Comparison of ENCODE assay signal across 8 cellular contexts in genomic region chr5:138331449-138332368, GRCh38. TPM values are rescaled to one million over a fixed set of nuclear protein-coding genes. Genes with fewer than 3 reads are reported as not detected.
DNase-seq lines count a peak whose midpoint lies in the region; ATAC-seq and TF ChIP-seq lines count a peak whose summit lies in the region.

Gene CDC25C (minus strand): TSS chr5:138331804. CDS start chr5:138331180, 624 bp downstream.

- TF ChIP-seq CTCF in GM06990 (IDR thresholded peaks at IDR 0.05; ENCODE audit: insufficient read depth, low read length, poor library complexity, severe bottlenecking) (no peak), NB4 (IDR thresholded peaks at IDR 0.05; ENCODE audit: low read depth, low read length) (no peak)

- DNase-seq in GM06990 (ENCODE audit: extremely low read depth, insufficient read length) (peak; percentile 97), NB4 (ENCODE audit: low read depth) (peak; percentile 99), SK-N-DZ (ENCODE audit: low spot score) (peak; percentile 99), germinal center (ENCODE audit: low spot score) (peak; percentile 98), non-pigmented ciliary epithelial cell (ENCODE audit: low read depth) (peak; percentile 98), superior temporal gyrus (ENCODE audit: extremely low spot score) (peak; percentile 98)
- DNase-seq in activated naive CD4-positive, alpha-beta T cell treated with anti-CD3 and anti-CD28 coated beads, Interleukin-2, amount 10 ng/mL, durations not matched to agents 7 days and 5 days, result peak; percentile 99

- H3K4me1 Mint-ChIP-seq in activated naive CD4-positive, alpha-beta T cell treated with anti-CD3 and anti-CD28 coated beads, Interleukin-2, amount 10 ng/mL, durations not matched to agents 7 days and 5 days, result peaks cover 30% of the 10 kb centered on the region

- H3K9me3 Mint-ChIP-seq in activated naive CD4-positive, alpha-beta T cell treated with anti-CD3 and anti-CD28 coated beads, Interleukin-2, amount 10 ng/mL, durations not matched to agents 7 days and 5 days, result no peaks in the 10 kb centered on the region

- peak within 1 kb of the TSS; percentile 88 for H3K4me3 ChIP-seq in GM06990 (replicated peaks; ENCODE audit: low read depth, low read length)
- peak within 1 kb of the TSS; percentile 91 for H3K4me3 ChIP-seq in NB4 (ENCODE audit: low read depth, low read length)

- no peaks in the 10 kb centered on the region for H3K27me3 ChIP-seq in GM06990 (replicated peaks; ENCODE audit: control insufficient read depth, insufficient read depth, low read length)

- peak within 1 kb of the TSS; percentile 75 for H3K27ac Mint-ChIP-seq in activated naive CD4-positive, alpha-beta T cell treated with anti-CD3 and anti-CD28 coated beads, Interleukin-2, amount 10 ng/mL, durations not matched to agents 7 days and 5 days

- peaks cover 3% of the 10 kb centered on the region for H3K27me3 Mint-ChIP-seq in activated naive CD4-positive, alpha-beta T cell treated with anti-CD3 and anti-CD28 coated beads, Interleukin-2, amount 10 ng/mL, durations not matched to agents 7 days and 5 days

- no peaks in the 10 kb centered on the region for H3K36me3 Mint-ChIP-seq in activated naive CD4-positive, alpha-beta T cell treated with anti-CD3 and anti-CD28 coated beads, Interleukin-2, amount 10 ng/mL, durations not matched to agents 7 days and 5 days

- peak; percentile 99 for ATAC-seq in HG02571 (IDR thresholded peaks at IDR 0.05; ENCODE audit: unreplicated experiment)

- H3K36me3 ChIP-seq in GM06990 (ENCODE audit: control insufficient read depth, insufficient read depth, low read length), result no peaks in the 10 kb centered on the region; the same call in 1 of the 2 replicates

- peak; percentile 59 for TF ChIP-seq POLR2A in NB4 (IDR thresholded peaks at IDR 0.05; ENCODE audit: extremely low read depth, insufficient read length)

- peak within 1 kb of the TSS; percentile 78 for H3K4me3 Mint-ChIP-seq in activated naive CD4-positive, alpha-beta T cell treated with anti-CD3 and anti-CD28 coated beads, Interleukin-2, amount 10 ng/mL, durations not matched to agents 7 days and 5 days

- CTCF ChIA-PET in activated naive CD4-positive, alpha-beta T cell treated with anti-CD3 and anti-CD28 coated beads, Interleukin-2, amount 10 ng/mL, durations not matched to agents 7 days and 5 days (lab: Charles Lee), result interaction anchor here (0.6 to 13.2 kb wide), 3 partner anchors 21 to 132 kb away, joined by 3 to 209 read pairs (median 4); partner anchors contain the start of gene KDM3B

RNA-seq across cellular contexts. Expression of gene CDC25C, which starts in this region (rescaled TPM):
- 48.9 and 51.5 TPM in 2 replicates for polyA plus RNA-seq in SK-N-DZ (2014; cell fraction: cytosol; rRNA removed)
- 31.7 and 34.1 TPM in 2 replicates for polyA plus RNA-seq in SK-N-DZ (2014; cell fraction: nucleus; rRNA removed)

Comparison
In these comparisons a context has a peak if more than half of its experiments do, and no peak if none do; other contexts are left out.
1. Peak in every context shown above with its lines: DNase-seq, ATAC-seq and H3K4me3 ChIP-seq.